In the genomic region with DNA sequence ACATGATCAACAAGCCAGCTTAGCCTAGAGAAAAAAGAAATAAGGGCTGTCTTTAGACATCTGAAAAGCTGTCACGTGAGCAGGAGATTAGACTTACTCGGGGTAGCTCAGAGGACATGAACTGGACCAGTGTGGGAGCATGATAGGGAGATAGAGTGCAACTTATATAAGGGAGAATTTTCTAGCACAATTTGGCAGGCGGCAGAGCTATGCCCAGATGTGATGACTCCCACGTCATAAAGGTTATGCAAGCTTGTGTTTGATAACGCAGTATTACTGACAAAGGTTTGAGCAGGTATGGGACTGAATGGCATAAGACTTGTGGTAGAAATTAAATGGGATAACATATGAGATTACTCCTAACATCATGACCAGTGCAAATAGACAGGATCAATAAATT, we compare ENCODE assay signal across 2 cellular contexts.
A peak's percentile ranks its signal among the peaks of the same experiment; 100 is the strongest.
TF ChIP-seq lines count a peak whose summit lies in the region.

No MANE protein-coding gene starts in this region.

TF ChIP-seq in K562, 482 proteins besides CTCF, POLR2A, EP300 and RAD21 (continued from another document):
- TF ChIP-seq, protein P1, sequence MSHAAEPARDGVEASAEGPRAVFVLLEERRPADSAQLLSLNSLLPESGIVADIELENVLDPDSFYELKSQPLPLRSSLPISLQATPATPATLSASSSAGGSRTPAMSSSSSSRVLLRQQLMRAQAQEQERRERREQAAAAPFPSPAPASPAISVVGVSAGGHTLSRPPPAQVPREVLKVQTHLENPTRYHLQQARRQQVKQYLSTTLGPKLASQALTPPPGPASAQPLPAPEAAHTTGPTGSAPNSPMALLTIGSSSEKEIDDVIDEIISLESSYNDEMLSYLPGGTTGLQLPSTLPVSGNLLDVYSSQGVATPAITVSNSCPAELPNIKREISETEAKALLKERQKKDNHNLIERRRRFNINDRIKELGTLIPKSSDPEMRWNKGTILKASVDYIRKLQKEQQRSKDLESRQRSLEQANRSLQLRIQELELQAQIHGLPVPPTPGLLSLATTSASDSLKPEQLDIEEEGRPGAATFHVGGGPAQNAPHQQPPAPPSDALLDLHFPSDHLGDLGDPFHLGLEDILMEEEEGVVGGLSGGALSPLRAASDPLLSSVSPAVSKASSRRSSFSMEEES (CRISPR knock-in tag; IDR thresholded peaks at IDR 0.05): peak; percentile 59

TF ChIP-seq in HepG2, 621 proteins besides CTCF, POLR2A, EP300 and RAD21 (continued from another document):
- TF ChIP-seq HDAC6 (IDR thresholded peaks at IDR 0.05; ENCODE audit: low read depth, low read length) (no peak), MEF2D (CRISPR knock-in tag; IDR thresholded peaks at IDR 0.05) (no peak), CREB1 (IDR thresholded peaks at IDR 0.05) (0 out of 2 replicates have a peak, but pooled peaks have one; percentile 40), CREB1 (CRISPR knock-in tag; IDR thresholded peaks at IDR 0.05) (no peak), TEAD3 (CRISPR knock-in tag; optimal IDR thresholded peaks at IDR 0.05; ENCODE audit: borderline replicate concordance) (no peak), KDM3A (CRISPR knock-in tag; IDR thresholded peaks at IDR 0.05; ENCODE audit: low read depth) (no peak), PAF1 (CRISPR knock-in tag; IDR thresholded peaks at IDR 0.05) (no peak)
- TF ChIP-seq, protein P2, sequence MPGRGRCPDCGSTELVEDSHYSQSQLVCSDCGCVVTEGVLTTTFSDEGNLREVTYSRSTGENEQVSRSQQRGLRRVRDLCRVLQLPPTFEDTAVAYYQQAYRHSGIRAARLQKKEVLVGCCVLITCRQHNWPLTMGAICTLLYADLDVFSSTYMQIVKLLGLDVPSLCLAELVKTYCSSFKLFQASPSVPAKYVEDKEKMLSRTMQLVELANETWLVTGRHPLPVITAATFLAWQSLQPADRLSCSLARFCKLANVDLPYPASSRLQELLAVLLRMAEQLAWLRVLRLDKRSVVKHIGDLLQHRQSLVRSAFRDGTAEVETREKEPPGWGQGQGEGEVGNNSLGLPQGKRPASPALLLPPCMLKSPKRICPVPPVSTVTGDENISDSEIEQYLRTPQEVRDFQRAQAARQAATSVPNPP (CRISPR knock-in tag; IDR thresholded peaks at IDR 0.05): no peak
